In the genomic region with DNA sequence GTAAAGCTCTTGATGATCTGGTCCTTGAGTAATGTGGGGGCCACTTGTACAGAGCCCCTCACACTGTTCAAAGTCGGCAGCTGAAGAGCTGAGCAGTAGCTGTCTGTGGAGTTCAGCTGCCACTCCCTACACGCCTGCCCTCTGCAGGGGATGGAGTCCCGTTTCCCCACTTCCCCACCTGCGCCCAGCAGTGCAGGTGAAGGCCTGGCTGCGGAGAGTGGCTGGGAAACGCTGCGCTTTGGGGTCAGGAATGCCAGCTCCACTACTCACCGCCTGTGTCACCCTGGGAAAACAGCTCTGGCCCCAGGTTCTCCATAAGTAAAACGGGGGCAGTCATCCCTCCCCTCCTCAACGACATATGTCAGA, we compare ENCODE assay signal across 8 cellular contexts. TPM values are rescaled to one million over a fixed set of nuclear protein-coding genes. Genes with fewer than 3 reads are reported as not detected.
DNase-seq lines count a peak whose midpoint lies in the region; ATAC-seq and TF ChIP-seq lines count a peak whose summit lies in the region.
"Not testable (repeated sequence)": the region's sequence is repeated elsewhere in the genome, so short reads cannot be mapped to it uniquely, and the experiment has no call there.

No MANE protein-coding gene starts in this region.

- H3K36me3 ChIP-seq in BLaER1; endodermal cell (ENCODE audit: control insufficient read depth, insufficient read depth, low read length); gastrocnemius medialis: not testable (repeated sequence)

- peaks cover 20% of the 10 kb centered on the region for H3K4me1 Mint-ChIP-seq in activated CD8-positive, alpha-beta memory T cell treated with anti-CD3 and anti-CD28 coated beads, Interleukin-2, amount 10 ng/mL, durations not matched to agents 7 days and 5 days
- not testable (repeated sequence) for H3K4me1 Mint-ChIP-seq in endodermal cell

- WGBS in endodermal cell (ENCODE audit: insufficient coverage in 1 of 2, insufficient read length in 1 of 2), 2 experiments, result 0 to 1% methylated on average over 7 to 10 of the region's 10 CpGs

- peak overlapping the region; percentile 93 for H3K27ac Mint-ChIP-seq in activated CD8-positive, alpha-beta memory T cell treated with anti-CD3 and anti-CD28 coated beads, Interleukin-2, amount 10 ng/mL, durations not matched to agents 7 days and 5 days
- peak overlapping the region; percentile 91 for H3K27ac Mint-ChIP-seq in endodermal cell

- DNase-seq in NCI-H146 (lab: John Stamatoyannopoulos, UW) (peak; percentile 45), endodermal cell (peak; percentile 73)
- DNase-seq in activated CD8-positive, alpha-beta memory T cell treated with anti-CD3 and anti-CD28 coated beads, Interleukin-2, amount 10 ng/mL, durations not matched to agents 7 days and 5 days; left lobe of liver (ENCODE audit: low spot score); gastrocnemius medialis: not testable (repeated sequence)

- H3K9me3 Mint-ChIP-seq in activated CD8-positive, alpha-beta memory T cell treated with anti-CD3 and anti-CD28 coated beads, Interleukin-2, amount 10 ng/mL, durations not matched to agents 7 days and 5 days (ENCODE audit: low read depth); endodermal cell: not testable (repeated sequence)

- not testable (repeated sequence) for H3K27me3 ChIP-seq in BLaER1; endodermal cell (ENCODE audit: control insufficient read depth, insufficient read depth, low read length, poor library complexity, severe bottlenecking); gastrocnemius medialis

- H3K36me3 Mint-ChIP-seq in activated CD8-positive, alpha-beta memory T cell treated with anti-CD3 and anti-CD28 coated beads, Interleukin-2, amount 10 ng/mL, durations not matched to agents 7 days and 5 days; endodermal cell (ENCODE audit: low read depth): not testable (repeated sequence)

- intact Hi-C loops in gastrocnemius medialis (cut with DNase I; ENCODE audit: low total_unique reads), result loop anchor here (2.0 to 5.0 kb wide), 2 partner anchors 57 to 325 kb away; no protein-coding TSS in a partner anchor

- ATAC-seq in GM19351 (IDR thresholded peaks at IDR 0.05; ENCODE audit: unreplicated experiment) (peak; percentile 18), HG02938 (IDR thresholded peaks at IDR 0.05; ENCODE audit: unreplicated experiment) (peak; percentile 28), left lobe of liver (peak; percentile 53), gastrocnemius medialis (peak; percentile 51 to 53)
- peak; percentile 15 for ATAC-seq in activated CD8-positive, alpha-beta memory T cell treated with anti-CD3 and anti-CD28 coated beads, Interleukin-2, amount 10 ng/mL, durations not matched to agents 7 days and 5 days

- H4K20me1 ChIP-seq in BLaER1, result peaks cover 16% of the 10 kb centered on the region

- CTCF ChIA-PET in activated CD8-positive, alpha-beta memory T cell treated with anti-CD3 and anti-CD28 coated beads, Interleukin-2, amount 10 ng/mL, durations not matched to agents 7 days and 5 days (lab: Charles Lee), result interaction anchor here (0.7 to 3.4 kb wide), 5 partner anchors 9 to 325 kb away, joined by 3 to 21 read pairs (median 6); no protein-coding TSS in a partner anchor

- not testable (repeated sequence) for H3K9me3 ChIP-seq in BLaER1; endodermal cell (ENCODE audit: control insufficient read depth, low read length); gastrocnemius medialis

- H3K27ac ChIP-seq in BLaER1 (peak overlapping the region; percentile 85), endodermal cell (ENCODE audit: low read depth, low read length) (peak overlapping the region; percentile 44), gastrocnemius medialis (peak overlapping the region; percentile 85 to 96 (median 90))

- TF ChIP-seq CTCF in endodermal cell (conservative IDR thresholded peaks at IDR 0.05), result peak; percentile 23
- not testable (repeated sequence) for TF ChIP-seq CTCF in gastrocnemius medialis (IDR thresholded peaks at IDR 0.05 in 4 of 5, conservative IDR thresholded peaks at IDR 0.05 in 1 of 5)

- TF ChIP-seq POLR2A in gastrocnemius medialis (IDR thresholded peaks at IDR 0.05), result not testable (repeated sequence)

- in situ Hi-C loops in gastrocnemius medialis (cut with MboI; ENCODE audit: low sequenced_read_pairs in 4 of 4), result not testable (repeated sequence)

- H3K4me1 ChIP-seq in BLaER1 (peaks cover 20% of the 10 kb centered on the region), gastrocnemius medialis (peaks cover 12 to 18% of the 10 kb centered on the region in 2 donors)
- H3K4me1 ChIP-seq in endodermal cell (ENCODE audit: control insufficient read depth, insufficient read depth, low read length), result not testable (repeated sequence)

- H3K4me3 ChIP-seq in BLaER1 (peak overlapping the region; percentile 91), endodermal cell (ENCODE audit: low read length) (peak overlapping the region; percentile 96), gastrocnemius medialis (peak overlapping the region; percentile 90 to 99 (median 96))

- H3K27me3 Mint-ChIP-seq in activated CD8-positive, alpha-beta memory T cell treated with anti-CD3 and anti-CD28 coated beads, Interleukin-2, amount 10 ng/mL, durations not matched to agents 7 days and 5 days, result not testable (repeated sequence)
- H3K27me3 Mint-ChIP-seq in endodermal cell (ENCODE audit: insufficient read depth), result peaks cover 26% of the 10 kb centered on the region

- peak overlapping the region; percentile 92 for H3K4me3 Mint-ChIP-seq in activated CD8-positive, alpha-beta memory T cell treated with anti-CD3 and anti-CD28 coated beads, Interleukin-2, amount 10 ng/mL, durations not matched to agents 7 days and 5 days
- peak overlapping the region; percentile 97 for H3K4me3 Mint-ChIP-seq in endodermal cell

- peak overlapping the region; percentile 92 for H3K4me2 ChIP-seq in BLaER1

- peak overlapping the region; percentile 88 for H3K9ac ChIP-seq in BLaER1
- peak overlapping the region; percentile 96 for H3K9ac ChIP-seq in endodermal cell (ENCODE audit: extremely low read depth, low read length, poor library complexity, severe bottlenecking)

RNA-seq across cellular contexts. Expression of gene FAHD2A, which starts 0.5 kb away (rescaled TPM):
- total RNA-seq in activated CD8-positive, alpha-beta memory T cell treated with anti-CD3 and anti-CD28 coated beads, Interleukin-2, amount 10 ng/mL, durations not matched to agents 7 days and 5 days, result 10 to 100 TPM; 36.0 to 38.6 TPM
- total RNA-seq in endodermal cell (10 to 100 TPM; 45.2 to 49.4 TPM), left lobe of liver (75.2 TPM), gastrocnemius medialis (10 to 100 TPM; 18.4 to 28.3 (median 27.0) TPM)
- 38.3 TPM for polyA plus RNA-seq in endodermal cell (2013, experiment 1 of 2)
- polyA plus RNA-seq in endodermal cell (2013, experiment 2 of 2), result 31.3 TPM
